Comparison of ENCODE assay signal across 9 cellular contexts in the genomic region with DNA sequence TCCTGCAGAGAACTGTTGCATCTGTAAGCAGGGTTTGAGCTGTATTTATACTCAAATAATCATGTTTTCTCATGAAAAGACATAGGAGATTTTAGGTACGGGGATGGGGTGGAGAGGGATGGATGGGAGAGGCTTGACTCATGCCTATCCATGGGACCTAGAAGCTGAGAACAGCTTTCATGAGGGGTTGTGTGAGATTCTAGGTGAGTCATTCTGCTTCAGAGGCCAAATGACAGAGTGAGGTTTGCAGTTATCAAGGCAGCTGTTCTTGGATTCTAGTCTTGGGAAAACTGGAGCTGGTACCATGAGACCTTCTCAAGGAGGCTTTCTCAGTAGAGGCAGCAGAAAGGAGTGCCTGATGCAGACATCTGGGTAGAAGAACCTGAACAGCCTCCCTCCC.
"Had no signal": no experiment of that assay in that cellular context is flagged by ENCODE, and none has a peak within 500 bp of the region (broad histone marks: within the 10 kb centered on the region; RNA-seq: fewer than 3 reads in every experiment).

No MANE protein-coding gene starts in this region.

- ATAC-seq: HCT116, K562 had no signal

- H3K4me3 Mint-ChIP-seq: HFFc6 had no signal

- H3K9me3 ChIP-seq: HAP-1 had no signal

- H3K4me3 ChIP-seq: GM23248, HAP-1, K562 had no signal

- FAIRE-seq: HTR-8/SVneo, K562 had no signal

- DNase-seq: GM23248, GOT3, H7, HFFc6, IMR-90 had no signal

- H3K27ac Mint-ChIP-seq: HFFc6 had no signal

- H3K36me3 ChIP-seq: HAP-1 had no signal

- H3K4me1 ChIP-seq: HAP-1 had no signal

- H3K27ac ChIP-seq: GM23248 had no signal
